In genomic region chr6:40962241-40962640, GRCh38 we compare ENCODE assay signal across 8 cellular contexts.
DNase-seq lines count a peak whose midpoint lies in the region; ATAC-seq and TF ChIP-seq lines count a peak whose summit lies in the region.

No MANE protein-coding gene starts in this region.

- TF ChIP-seq CTCF in brain microvascular endothelial cell (IDR thresholded peaks at IDR 0.05; ENCODE audit: low read depth, low read length, missing control alignments) (no peak), body of pancreas (IDR thresholded peaks at IDR 0.05) (no peak)

- H3K27ac ChIP-seq in brain microvascular endothelial cell = no peak overlapping the region
- no peak overlapping the region for H3K27ac ChIP-seq in body of pancreas

- no peak overlapping the region for H3K27ac Mint-ChIP-seq in activated naive CD4-positive, alpha-beta T cell treated with anti-CD3 and anti-CD28 coated beads, Interleukin-2, amount 10 ng/mL, durations not matched to agents 7 days and 5 days
- peak overlapping the region; percentile 2 for H3K27ac Mint-ChIP-seq in stimulated activated naive CD8-positive, alpha-beta T cell treated with anti-CD3 and anti-CD28 coated beads, Interleukin-15, Interleukin-2, amounts not matched to agents 100 ng/mL and 50 ng/mL, for 24 hours

- H3K27me3 ChIP-seq in MG63 (no peaks in the 10 kb centered on the region), brain microvascular endothelial cell (replicated peaks) (no peaks in the 10 kb centered on the region), body of pancreas (no peaks in the 10 kb centered on the region)

- H3K4me3 Mint-ChIP-seq in activated naive CD4-positive, alpha-beta T cell treated with anti-CD3 and anti-CD28 coated beads, Interleukin-2, amount 10 ng/mL, durations not matched to agents 7 days and 5 days = no peak overlapping the region
- no peak overlapping the region for H3K4me3 Mint-ChIP-seq in stimulated activated naive CD8-positive, alpha-beta T cell treated with anti-CD3 and anti-CD28 coated beads, Interleukin-15, Interleukin-2, amounts not matched to agents 100 ng/mL and 50 ng/mL, for 24 hours

- H3K4me1 ChIP-seq in body of pancreas = peaks cover 15% of the 10 kb centered on the region

- intact Hi-C loops in body of pancreas (cut with DNase I) = no loop called here

- in situ Hi-C loops in brain microvascular endothelial cell (cut with HindIII; ENCODE audit: low pct_ligation_motif_present, low sequenced_read_pairs) = no loop called here

- peak; percentile 37 for DNase-seq in activated naive CD4-positive, alpha-beta T cell treated with anti-CD3 and anti-CD28 coated beads, Interleukin-2, amount 10 ng/mL, durations not matched to agents 7 days and 5 days
- no peak for DNase-seq in activated naive CD4-positive, alpha-beta T cell treated with Interleukin-2 at 50 U/mL for 16 hours
- peak; percentile 79 for DNase-seq in MG63
- DNase-seq in brain microvascular endothelial cell = peak; percentile 73
- no peak for DNase-seq in ecto neural progenitor cell (ENCODE audit: low spot score)
- DNase-seq in body of pancreas = no peak

- H3K9me3 Mint-ChIP-seq in activated naive CD4-positive, alpha-beta T cell treated with anti-CD3 and anti-CD28 coated beads, Interleukin-2, amount 10 ng/mL, durations not matched to agents 7 days and 5 days = no peaks in the 10 kb centered on the region
- no peaks in the 10 kb centered on the region for H3K9me3 Mint-ChIP-seq in stimulated activated naive CD8-positive, alpha-beta T cell treated with anti-CD3 and anti-CD28 coated beads, Interleukin-15, Interleukin-2, amounts not matched to agents 100 ng/mL and 50 ng/mL, for 24 hours

- H3K4me3 ChIP-seq in MG63 (no peak overlapping the region), brain microvascular endothelial cell (ENCODE audit: low read depth, low read length) (no peak overlapping the region), body of pancreas (no peak overlapping the region)

- no peak for TF ChIP-seq POLR2A in body of pancreas (IDR thresholded peaks at IDR 0.05)

- CTCF ChIA-PET in activated naive CD4-positive, alpha-beta T cell treated with anti-CD3 and anti-CD28 coated beads, Interleukin-2, amount 10 ng/mL, durations not matched to agents 7 days and 5 days (lab: Charles Lee) = no interaction called here

- peaks cover 6% of the 10 kb centered on the region for H3K27me3 Mint-ChIP-seq in activated naive CD4-positive, alpha-beta T cell treated with anti-CD3 and anti-CD28 coated beads, Interleukin-2, amount 10 ng/mL, durations not matched to agents 7 days and 5 days
- no peaks in the 10 kb centered on the region for H3K27me3 Mint-ChIP-seq in stimulated activated naive CD8-positive, alpha-beta T cell treated with anti-CD3 and anti-CD28 coated beads, Interleukin-15, Interleukin-2, amounts not matched to agents 100 ng/mL and 50 ng/mL, for 24 hours

- peaks cover 19% of the 10 kb centered on the region for H3K4me1 Mint-ChIP-seq in activated naive CD4-positive, alpha-beta T cell treated with anti-CD3 and anti-CD28 coated beads, Interleukin-2, amount 10 ng/mL, durations not matched to agents 7 days and 5 days
- H3K4me1 Mint-ChIP-seq in stimulated activated naive CD8-positive, alpha-beta T cell treated with anti-CD3 and anti-CD28 coated beads, Interleukin-15, Interleukin-2, amounts not matched to agents 100 ng/mL and 50 ng/mL, for 24 hours (ENCODE audit: low read depth) = peaks cover 11% of the 10 kb centered on the region

- H3K9me3 ChIP-seq in MG63 = no peaks in the 10 kb centered on the region
- H3K9me3 ChIP-seq in body of pancreas = no peaks in the 10 kb centered on the region

- ATAC-seq in GM19395 (IDR thresholded peaks at IDR 0.05; ENCODE audit: unreplicated experiment) (no peak), body of pancreas (no peak)

- no peaks in the 10 kb centered on the region for H3K36me3 ChIP-seq in MG63
- no peaks in the 10 kb centered on the region for H3K36me3 ChIP-seq in brain microvascular endothelial cell (replicated peaks)
- H3K36me3 ChIP-seq in body of pancreas (replicated peaks in 1 of 2; ENCODE audit: insufficient read depth in 1 of 2, low read depth in 2 of 2) = no peaks in the 10 kb centered on the region

- H3K36me3 Mint-ChIP-seq in activated naive CD4-positive, alpha-beta T cell treated with anti-CD3 and anti-CD28 coated beads, Interleukin-2, amount 10 ng/mL, durations not matched to agents 7 days and 5 days = no peaks in the 10 kb centered on the region
- no peaks in the 10 kb centered on the region for H3K36me3 Mint-ChIP-seq in stimulated activated naive CD8-positive, alpha-beta T cell treated with anti-CD3 and anti-CD28 coated beads, Interleukin-15, Interleukin-2, amounts not matched to agents 100 ng/mL and 50 ng/mL, for 24 hours (ENCODE audit: low read depth)

- WGBS in body of pancreas, 2 donors = 69 to 73% methylated on average over 2 of the region's 2 CpGs

Comparison
In these comparisons a context has a peak if more than half of its experiments do, and no peak if none do; other contexts are left out.
1. DNase-seq: peak in activated naive CD4-positive, alpha-beta T cell treated with anti-CD3 and anti-CD28 coated beads, Interleukin-2, amount 10 ng/mL, durations not matched to agents 7 days and 5 days (single experiment), MG63 (single experiment) and brain microvascular endothelial cell (single experiment); none in activated naive CD4-positive, alpha-beta T cell treated with Interleukin-2 at 50 U/mL for 16 hours (single experiment), ecto neural progenitor cell (single experiment) and body of pancreas (0 of 4).